Comparison of ENCODE assay signal across 16 cellular contexts in the genomic region with DNA sequence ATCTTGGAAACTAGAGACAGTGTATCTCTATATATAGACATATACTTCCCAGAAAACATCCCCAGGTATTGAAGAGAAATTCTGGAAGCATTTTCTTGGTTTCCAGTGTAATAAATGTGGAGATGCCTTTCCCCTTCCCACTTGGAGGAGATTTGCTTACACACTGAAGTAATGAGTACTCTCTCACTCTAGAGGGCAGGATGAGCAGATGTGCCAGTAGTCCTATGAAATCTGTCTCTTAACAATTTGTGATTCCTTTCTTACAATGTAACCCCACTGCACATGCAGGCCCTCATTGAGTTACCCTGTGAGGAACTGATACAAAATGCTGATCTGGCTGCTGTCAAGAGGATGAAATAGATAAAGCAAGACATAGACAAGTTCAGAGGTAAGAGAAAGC.
A peak's percentile ranks its signal among the peaks of the same experiment; 100 is the strongest.
DNase-seq lines count a peak whose midpoint lies in the region; ATAC-seq, FAIRE-seq and TF ChIP-seq lines count a peak whose summit lies in the region.
"Had no signal": no experiment of that assay in that cellular context is flagged by ENCODE, and none has a peak within 500 bp of the region (broad histone marks: within the 10 kb centered on the region; RNA-seq: fewer than 3 reads in every experiment).

No MANE protein-coding gene starts in this region.

- H3K9ac ChIP-seq in HepG2 (ENCODE audit: insufficient read depth, low read depth, low read length) = no peak overlapping the region

- H3K36me3 ChIP-seq in HepG2 (replicated peaks in 1 of 2; ENCODE audit: control insufficient read depth in 1 of 2, insufficient read depth in 2 of 2, low read length in 2 of 2) (no peaks in the 10 kb centered on the region), right lobe of liver (no peaks in the 10 kb centered on the region)
- H3K36me3 ChIP-seq: HAP-1 had no signal

- ATAC-seq in HepG2 (peak; percentile 55; the same call in 1 of the 3 replicates), right lobe of liver (no peak), GM18909 (IDR thresholded peaks at IDR 0.05; ENCODE audit: poor library complexity, unreplicated experiment) (no peak), GM21737 (IDR thresholded peaks at IDR 0.05; ENCODE audit: unreplicated experiment) (no peak)
- ATAC-seq: activated CD8-positive, alpha-beta T cell treated with anti-CD3 and anti-CD28 coated beads for 36 hours; mucosa of descending colon had no signal

- peak; percentile 19; the same call in 1 of the 2 replicates for TF ChIP-seq CTCF in HepG2 (CRISPR knock-in tag; IDR thresholded peaks at IDR 0.05)
- TF ChIP-seq CTCF in right lobe of liver (IDR thresholded peaks at IDR 0.05) = no peak
- TF ChIP-seq CTCF in NB4 (IDR thresholded peaks at IDR 0.05; ENCODE audit: low read depth, low read length) = no peak
- peak; percentile 27 for TF ChIP-seq CTCF in astrocyte of the spinal cord (IDR thresholded peaks at IDR 0.05; ENCODE audit: low read depth, low read length)

- H3K79me2 ChIP-seq in HepG2 (ENCODE audit: insufficient read depth, low read length) = no peaks in the 10 kb centered on the region

- H3K9me3 ChIP-seq in HepG2 (ENCODE audit: low read length) = no peaks in the 10 kb centered on the region
- no peaks in the 10 kb centered on the region for H3K9me3 ChIP-seq in right lobe of liver
- H3K9me3 ChIP-seq: HAP-1, mucosa of descending colon had no signal

- H3K4me1 ChIP-seq in HepG2 (ENCODE audit: insufficient read depth, low read length) (no peaks in the 10 kb centered on the region), right lobe of liver (no peaks in the 10 kb centered on the region)

- no peak overlapping the region for H3K4me3 ChIP-seq in HepG2 (replicated peaks in 1 of 3; ENCODE audit: insufficient read depth in 1 of 3, low read depth in 2 of 3, low read length in 3 of 3)
- no peak overlapping the region for H3K4me3 ChIP-seq in right lobe of liver
- no peak overlapping the region for H3K4me3 ChIP-seq in NB4 (ENCODE audit: low read depth, low read length)
- no peak overlapping the region for H3K4me3 ChIP-seq in astrocyte of the spinal cord (ENCODE audit: low read depth, low read length)
- H3K4me3 ChIP-seq: dorsolateral prefrontal cortex, HAP-1, mucosa of descending colon, SK-N-MC had no signal

- CTCF ChIA-PET in HepG2 (lab: Yijun Ruan, JAX; ENCODE audit: low intra/inter-chr PET ratio, low total read pairs) = no interaction called here

- H4K20me1 ChIP-seq in HepG2 (ENCODE audit: insufficient read depth, low read length) = no peaks in the 10 kb centered on the region

- TF ChIP-seq POLR2A in HepG2 (IDR thresholded peaks at IDR 0.05; ENCODE audit: insufficient read depth in 1 of 2, low read depth in 2 of 2, low read length in 2 of 2) (no peak), right lobe of liver (IDR thresholded peaks at IDR 0.05) (no peak), NB4 (IDR thresholded peaks at IDR 0.05; ENCODE audit: extremely low read depth, insufficient read length) (no peak)

- in situ Hi-C loops in HepG2 (cut with HindIII; ENCODE audit: extremely low pct_ligation_motif_present, low pct_unique_long_range_greater_than_20kb) (no loop called here), astrocyte of the spinal cord (cut with HindIII; ENCODE audit: low sequenced_read_pairs) (no loop called here)

- FAIRE-seq in HepG2 (lab: Jason Lieb, UNC) (no peak), urothelium cell line (lab: Jason Lieb, UNC) (no peak)

- no peak overlapping the region for H2AFZ ChIP-seq in HepG2 (ENCODE audit: low read length)

- DNase-seq in HepG2 (ENCODE audit: low spot score) (peak; percentile 1), right lobe of liver (no peak), NB4 (ENCODE audit: low read depth) (peak; percentile 7), astrocyte of the spinal cord (ENCODE audit: low read depth, low spot score) (no peak), urothelium cell line (ENCODE audit: low spot score) (peak; percentile 4), GM19240 (ENCODE audit: insufficient read length, low spot score) (no peak)
- DNase-seq: activated CD8-positive, alpha-beta T cell treated with anti-CD3 and anti-CD28 coated beads for 36 hours; activated naive CD4-positive, alpha-beta T cell treated with anti-CD3 and anti-CD28 coated beads, Interleukin-2, amount 50 U/mL, for 16 hours; CD4-positive, alpha-beta T cell; dorsolateral prefrontal cortex; mucosa of descending colon; NCI-H1417 treated with DMSO at 0.1 percent for 48 hours had no signal

- TF ChIP-seq RAD21 in HepG2 (CRISPR knock-in tag; IDR thresholded peaks at IDR 0.05) = no peak

- no peak for TF ChIP-seq EP300 in HepG2 (IDR thresholded peaks at IDR 0.05; ENCODE audit: low read depth in 2 of 2, low read length in 2 of 2)
- TF ChIP-seq EP300 in HepG2 (CRISPR knock-in tag; IDR thresholded peaks at IDR 0.05; ENCODE audit: borderline replicate concordance) = no peak

- no peak overlapping the region for H3K4me2 ChIP-seq in HepG2 (ENCODE audit: low read depth, low read length)

- no TSS peak for BruUV-seq in HepG2 (replicated peaks; lab: Mats Ljungman, UMichigan)

- intact Hi-C loops in HepG2 (cut with micrococcal nuclease; ENCODE audit: unreplicated experiment) = no loop called here
- intact Hi-C loops in right lobe of liver (cut with DNase I) = no loop called here

- no peaks in the 10 kb centered on the region for H3K27me3 ChIP-seq in HepG2 (ENCODE audit: control insufficient read depth in 1 of 2, insufficient read depth in 2 of 2, low read length in 2 of 2)
- H3K27me3 ChIP-seq in right lobe of liver = no peaks in the 10 kb centered on the region
- H3K27me3 ChIP-seq: dorsolateral prefrontal cortex had no signal

- H3K27ac ChIP-seq in HepG2 (ENCODE audit: extremely low read length, insufficient read depth, low read length) = no peak overlapping the region
- H3K27ac ChIP-seq in right lobe of liver = no peak overlapping the region
- H3K27ac ChIP-seq: dorsolateral prefrontal cortex, SK-N-MC had no signal

- POLR2A ChIA-PET in HepG2 (lab: Yijun Ruan, JAX) = no interaction called here

TF ChIP-seq in HepG2, 621 proteins besides CTCF, POLR2A, EP300 and RAD21 (continues in another document):
- TF ChIP-seq, protein P1, sequence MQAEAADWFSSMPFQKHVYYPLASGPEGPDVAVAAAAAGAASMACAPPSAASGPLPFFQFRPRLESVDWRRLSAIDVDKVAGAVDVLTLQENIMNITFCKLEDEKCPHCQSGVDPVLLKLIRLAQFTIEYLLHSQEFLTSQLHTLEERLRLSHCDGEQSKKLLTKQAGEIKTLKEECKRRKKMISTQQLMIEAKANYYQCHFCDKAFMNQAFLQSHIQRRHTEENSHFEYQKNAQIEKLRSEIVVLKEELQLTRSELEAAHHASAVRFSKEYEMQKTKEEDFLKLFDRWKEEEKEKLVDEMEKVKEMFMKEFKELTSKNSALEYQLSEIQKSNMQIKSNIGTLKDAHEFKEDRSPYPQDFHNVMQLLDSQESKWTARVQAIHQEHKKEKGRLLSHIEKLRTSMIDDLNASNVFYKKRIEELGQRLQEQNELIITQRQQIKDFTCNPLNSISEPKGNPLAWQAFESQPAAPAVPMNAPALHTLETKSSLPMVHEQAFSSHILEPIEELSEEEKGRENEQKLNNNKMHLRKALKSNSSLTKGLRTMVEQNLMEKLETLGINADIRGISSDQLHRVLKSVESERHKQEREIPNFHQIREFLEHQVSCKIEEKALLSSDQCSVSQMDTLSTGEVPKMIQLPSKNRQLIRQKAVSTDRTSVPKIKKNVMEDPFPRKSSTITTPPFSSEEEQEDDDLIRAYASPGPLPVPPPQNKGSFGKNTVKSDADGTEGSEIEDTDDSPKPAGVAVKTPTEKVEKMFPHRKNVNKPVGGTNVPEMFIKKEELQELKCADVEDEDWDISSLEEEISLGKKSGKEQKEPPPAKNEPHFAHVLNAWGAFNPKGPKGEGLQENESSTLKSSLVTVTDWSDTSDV (CRISPR knock-in tag; IDR thresholded peaks at IDR 0.05) = no peak
- TF ChIP-seq ZMYM3 (CRISPR knock-in tag; IDR thresholded peaks at IDR 0.05) (no peak), KLF6 (CRISPR knock-in tag; IDR thresholded peaks at IDR 0.05) (no peak), ZMYM4 (CRISPR knock-in tag; IDR thresholded peaks at IDR 0.05) (no peak), ZNF326 (CRISPR knock-in tag; IDR thresholded peaks at IDR 0.05; ENCODE audit: borderline replicate concordance) (no peak)
- TF ChIP-seq, protein P2, sequence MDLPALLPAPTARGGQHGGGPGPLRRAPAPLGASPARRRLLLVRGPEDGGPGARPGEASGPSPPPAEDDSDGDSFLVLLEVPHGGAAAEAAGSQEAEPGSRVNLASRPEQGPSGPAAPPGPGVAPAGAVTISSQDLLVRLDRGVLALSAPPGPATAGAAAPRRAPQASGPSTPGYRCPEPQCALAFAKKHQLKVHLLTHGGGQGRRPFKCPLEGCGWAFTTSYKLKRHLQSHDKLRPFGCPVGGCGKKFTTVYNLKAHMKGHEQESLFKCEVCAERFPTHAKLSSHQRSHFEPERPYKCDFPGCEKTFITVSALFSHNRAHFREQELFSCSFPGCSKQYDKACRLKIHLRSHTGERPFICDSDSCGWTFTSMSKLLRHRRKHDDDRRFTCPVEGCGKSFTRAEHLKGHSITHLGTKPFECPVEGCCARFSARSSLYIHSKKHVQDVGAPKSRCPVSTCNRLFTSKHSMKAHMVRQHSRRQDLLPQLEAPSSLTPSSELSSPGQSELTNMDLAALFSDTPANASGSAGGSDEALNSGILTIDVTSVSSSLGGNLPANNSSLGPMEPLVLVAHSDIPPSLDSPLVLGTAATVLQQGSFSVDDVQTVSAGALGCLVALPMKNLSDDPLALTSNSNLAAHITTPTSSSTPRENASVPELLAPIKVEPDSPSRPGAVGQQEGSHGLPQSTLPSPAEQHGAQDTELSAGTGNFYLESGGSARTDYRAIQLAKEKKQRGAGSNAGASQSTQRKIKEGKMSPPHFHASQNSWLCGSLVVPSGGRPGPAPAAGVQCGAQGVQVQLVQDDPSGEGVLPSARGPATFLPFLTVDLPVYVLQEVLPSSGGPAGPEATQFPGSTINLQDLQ (CRISPR knock-in tag; IDR thresholded peaks at IDR 0.05) = no peak
- TF ChIP-seq, protein P3, sequence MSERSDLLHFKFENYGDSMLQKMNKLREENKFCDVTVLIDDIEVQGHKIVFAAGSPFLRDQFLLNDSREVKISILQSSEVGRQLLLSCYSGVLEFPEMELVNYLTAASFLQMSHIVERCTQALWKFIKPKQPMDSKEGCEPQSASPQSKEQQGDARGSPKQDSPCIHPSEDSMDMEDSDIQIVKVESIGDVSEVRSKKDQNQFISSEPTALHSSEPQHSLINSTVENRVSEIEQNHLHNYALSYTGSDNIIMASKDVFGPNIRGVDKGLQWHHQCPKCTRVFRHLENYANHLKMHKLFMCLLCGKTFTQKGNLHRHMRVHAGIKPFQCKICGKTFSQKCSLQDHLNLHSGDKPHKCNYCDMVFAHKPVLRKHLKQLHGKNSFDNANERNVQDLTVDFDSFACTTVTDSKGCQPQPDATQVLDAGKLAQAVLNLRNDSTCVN (CRISPR knock-in tag; IDR thresholded peaks at IDR 0.05; ENCODE audit: borderline replicate concordance) = no peak

Comparison
In these comparisons a context has a peak if more than half of its experiments do, and no peak if none do; other contexts are left out.
1. DNase-seq: peak in HepG2 (single experiment), NB4 (single experiment) and urothelium cell line (single experiment); none in right lobe of liver (0 of 3), astrocyte of the spinal cord (single experiment) and GM19240 (single experiment).
2. CTCF ChIP-seq: peak in HepG2 (single experiment) and astrocyte of the spinal cord (single experiment); none in right lobe of liver (0 of 4) and NB4 (single experiment).